In genomic region chr9:131736440-131736839, GRCh38 we compare ENCODE assay signal across 9 cellular contexts. TPM values are rescaled to one million over a fixed set of nuclear protein-coding genes. Genes with fewer than 3 reads are reported as not detected.
DNase-seq lines count a peak whose midpoint lies in the region; ATAC-seq and TF ChIP-seq lines count a peak whose summit lies in the region.
"Had no signal": no experiment of that assay in that cellular context is flagged by ENCODE, and none has a peak within 500 bp of the region (broad histone marks: within the 10 kb centered on the region; RNA-seq: fewer than 3 reads in every experiment).

No MANE protein-coding gene starts in this region.

- no peak for ATAC-seq in natural killer cell treated with Interleukin-12 subunit alpha and Interleukin-12 subunit beta and Interleukin-15 and Interleukin-18, amount 100 ng/mL, for 72 hours
- ATAC-seq in HG03135 (IDR thresholded peaks at IDR 0.05; ENCODE audit: unreplicated experiment) (no peak), gastroesophageal sphincter (no peak)

- H3K27ac Mint-ChIP-seq in Caco-2 (ENCODE audit: unreplicated experiment) (peak overlapping the region; percentile 87), brain (peak overlapping the region in 2 of 5 experiments; percentile 81 to 82)
- H3K27ac Mint-ChIP-seq in natural killer cell treated with Interleukin-12 subunit alpha and Interleukin-12 subunit beta and Interleukin-15 and Interleukin-18, amount 100 ng/mL, for 72 hours, result peak overlapping the region; percentile 95 to 99

- H3K4me3 ChIP-seq in Caco-2 (ENCODE audit: low read depth, low read length) (no peak overlapping the region), gastroesophageal sphincter (no peak overlapping the region)

- H3K27ac ChIP-seq in KOPT-K1 (ENCODE audit: low read depth, low read length, poor library complexity, severe bottlenecking) (peak overlapping the region; percentile 76), gastroesophageal sphincter (peak overlapping the region in 2 of 4 donors; percentile 50 to 55)

- intact Hi-C loops in Caco-2 (cut with micrococcal nuclease; ENCODE audit: unreplicated experiment), result loop anchor here (5.0 to 10.0 kb wide), 5 partner anchors 44 to 362 kb away; no protein-coding TSS in a partner anchor

- TF ChIP-seq POLR2A in gastroesophageal sphincter (IDR thresholded peaks at IDR 0.05), result no peak

- H3K27me3 Mint-ChIP-seq in Caco-2 (ENCODE audit: insufficient read depth, unreplicated experiment), result no peaks in the 10 kb centered on the region
- peaks cover 3% of the 10 kb centered on the region for H3K27me3 Mint-ChIP-seq in brain
- H3K27me3 Mint-ChIP-seq in natural killer cell treated with Interleukin-12 subunit alpha and Interleukin-12 subunit beta and Interleukin-15 and Interleukin-18, amount 100 ng/mL, for 72 hours, result no peaks in the 10 kb centered on the region

- CTCF ChIA-PET in Caco-2 (lab: Charles Lee), result interaction anchor here (1.2 kb wide), 1 partner anchor 117 kb away, joined by 3 read pairs; no protein-coding TSS in a partner anchor

- no peaks in the 10 kb centered on the region for H3K9me3 Mint-ChIP-seq in Caco-2 (ENCODE audit: unreplicated experiment)
- no peaks in the 10 kb centered on the region for H3K9me3 Mint-ChIP-seq in brain
- H3K9me3 Mint-ChIP-seq in natural killer cell treated with Interleukin-12 subunit alpha and Interleukin-12 subunit beta and Interleukin-15 and Interleukin-18, amount 100 ng/mL, for 72 hours, result no peaks in the 10 kb centered on the region

- TF ChIP-seq CTCF in Caco-2 (IDR thresholded peaks at IDR 0.05; ENCODE audit: insufficient read depth in 1 of 2, low read depth in 1 of 2, low read length in 1 of 2, severe bottlenecking in 1 of 2, unreplicated experiment in 1 of 2) (no peak), brain (conservative IDR thresholded peaks at IDR 0.05) (no peak), gastroesophageal sphincter (IDR thresholded peaks at IDR 0.05) (no peak)

- no peak for DNase-seq in Caco-2
- DNase-seq in natural killer cell treated with Interleukin-12 subunit alpha and Interleukin-12 subunit beta and Interleukin-15 and Interleukin-18, amount 100 ng/mL, for 72 hours (ENCODE audit: low spot score), result no peak
- DNase-seq in SKM-1 treated with dmso at 0.1 percent for 144 hours (lab: John Stamatoyannopoulos, UW; ENCODE audit: unreplicated experiment), result no peak
- no peak for DNase-seq in NCI-H69 (lab: John Stamatoyannopoulos, UW)
- DNase-seq: anterior cingulate cortex had no signal

- H3K27me3 ChIP-seq in Caco-2 (replicated peaks; ENCODE audit: control insufficient read depth, insufficient read depth, low read length), result no peaks in the 10 kb centered on the region
- no peaks in the 10 kb centered on the region for H3K27me3 ChIP-seq in gastroesophageal sphincter

- TF ChIP-seq EP300 in gastroesophageal sphincter (IDR thresholded peaks at IDR 0.05), result no peak

- H3K9me3 ChIP-seq in Caco-2 (no peaks in the 10 kb centered on the region), KOPT-K1 (ENCODE audit: insufficient read depth, low read length, poor library complexity, severe bottlenecking) (no peaks in the 10 kb centered on the region), gastroesophageal sphincter (no peaks in the 10 kb centered on the region)

- 41 to 58% methylated on average over 3 to 4 of the region's 4 CpGs for WGBS in gastroesophageal sphincter (ENCODE audit: low coverage in 1 of 2), 2 donors

- H3K36me3 ChIP-seq in Caco-2 (ENCODE audit: control insufficient read depth, insufficient read depth, low read length) (no peaks in the 10 kb centered on the region), KOPT-K1 (ENCODE audit: insufficient read depth, low read length) (no peaks in the 10 kb centered on the region), gastroesophageal sphincter (no peaks in the 10 kb centered on the region)

- POLR2A ChIA-PET in Caco-2 (lab: Charles Lee), result no interaction called here

- H3K36me3 Mint-ChIP-seq in Caco-2 (ENCODE audit: insufficient read depth, unreplicated experiment), result peaks cover 24% of the 10 kb centered on the region
- H3K36me3 Mint-ChIP-seq in brain, result peaks cover 7% of the 10 kb centered on the region
- peaks cover 8% of the 10 kb centered on the region for H3K36me3 Mint-ChIP-seq in natural killer cell treated with Interleukin-12 subunit alpha and Interleukin-12 subunit beta and Interleukin-15 and Interleukin-18, amount 100 ng/mL, for 72 hours

- H3K4me1 ChIP-seq in Caco-2 (peaks cover 47% of the 10 kb centered on the region), gastroesophageal sphincter (peaks cover 11 to 76% (median 51%) of the 10 kb centered on the region in 3 donors)

- H3K4me1 Mint-ChIP-seq in Caco-2 (ENCODE audit: low read depth, unreplicated experiment), result peaks cover 48% of the 10 kb centered on the region
- peaks cover 74% of the 10 kb centered on the region for H3K4me1 Mint-ChIP-seq in brain
- peaks cover 64 to 68% of the 10 kb centered on the region in 2 donors for H3K4me1 Mint-ChIP-seq in natural killer cell treated with Interleukin-12 subunit alpha and Interleukin-12 subunit beta and Interleukin-15 and Interleukin-18, amount 100 ng/mL, for 72 hours (ENCODE audit: low read depth in 2 of 2)

- H3K4me3 Mint-ChIP-seq in Caco-2 (ENCODE audit: unreplicated experiment) (peak overlapping the region; percentile 54), brain (peak overlapping the region in 4 of 5 experiments; percentile 13 to 64 (median 22))
- H3K4me3 Mint-ChIP-seq in natural killer cell treated with Interleukin-12 subunit alpha and Interleukin-12 subunit beta and Interleukin-15 and Interleukin-18, amount 100 ng/mL, for 72 hours, result peak overlapping the region; percentile 92

- BruUV-seq in Caco-2 (replicated peaks; lab: Mats Ljungman, UMichigan), result no TSS peak

RNA-seq across cellular contexts. Expression of gene RAPGEF1, which starts 3.4 kb away (rescaled TPM):
- total RNA-seq in Caco-2 (2022) (71.5 and 75.4 TPM in 2 replicates), gastroesophageal sphincter (100 to 1,000 TPM in 1 of 4 donors, 10 to 100 TPM in 3; 47.5 to 162 (median 77.6) TPM)
- polyA plus RNA-seq in brain (ENCODE audit: insufficient read depth, low read depth, low replicate concordance), result 44.2 TPM
- total RNA-seq in natural killer cell treated with Interleukin-12 subunit alpha and Interleukin-12 subunit beta and Interleukin-15 and Interleukin-18, amount 100 ng/mL, for 72 hours, result 100 to 1,000 TPM; 109 to 215 TPM

Comparison
In these comparisons a context has a peak if more than half of its experiments do, and no peak if none do; other contexts are left out.
1. H3K4me3 Mint-ChIP-seq: peak in every context shown above with its lines; median percentile 92 in natural killer cell treated with Interleukin-12 subunit alpha and Interleukin-12 subunit beta and Interleukin-15 and Interleukin-18, amount 100 ng/mL, for 72 hours; 54 in Caco-2; 22 in brain.